ENCODE assay signal across 23 cellular contexts in genomic region chr6:137405806-137406205, GRCh38.
"Had no signal": no experiment of that assay in that cellular context is flagged by ENCODE, and none has a peak within 500 bp of the region (broad histone marks: within the 10 kb centered on the region; RNA-seq: fewer than 3 reads in every experiment).

No MANE protein-coding gene starts in this region.

- H3K36me3 Mint-ChIP-seq: activated CD4-positive, alpha-beta memory T cell treated with anti-CD3 and anti-CD28 coated beads for 36 hours; activated naive CD8-positive, alpha-beta T cell treated with anti-CD3 and anti-CD28 coated beads, Interleukin-2, amount 10 ng/mL, durations not matched to agents 7 days and 5 days; mesothelial cell of epicardium; WTC11 had no signal

- H3K9me3 ChIP-seq: breast epithelium, left lung, pancreas, psoas muscle, right atrium auricular region, thoracic aorta, upper lobe of left lung had no signal

- DNase-seq: activated CD4-positive, alpha-beta memory T cell treated with anti-CD3 and anti-CD28 coated beads for 36 hours; activated CD4-positive, alpha-beta T cell treated with anti-CD3 and anti-CD28 coated beads for 4 hours; activated naive CD4-positive, alpha-beta T cell treated with Interleukin-2 at 50 U/mL for 16 hours; activated naive CD8-positive, alpha-beta T cell treated with anti-CD3 and anti-CD28 coated beads, Interleukin-2, amount 10 ng/mL, durations not matched to agents 7 days and 5 days; activated T-cell treated with anti-CD3 and anti-CD28 coated beads, Interleukin-2, amount 50 U/mL, for 48 hours; amniotic stem cell; effector memory CD4-positive, alpha-beta T cell; foreskin melanocyte; kidney glomerular epithelial cell; left lung; nephron progenitor cell; pancreas; psoas muscle; stimulated activated CD4-positive, alpha-beta T cell treated with anti-CD3 and anti-CD28 coated beads, Interleukin-4, amount 100 ng/mL, for 24 hours; stimulated activated naive CD4-positive, alpha-beta T cell treated with Interleukin-2 at 50 U/mL for 16 hours; upper lobe of left lung had no signal

- H3K4me3 Mint-ChIP-seq: activated CD4-positive, alpha-beta memory T cell treated with anti-CD3 and anti-CD28 coated beads for 36 hours; activated naive CD8-positive, alpha-beta T cell treated with anti-CD3 and anti-CD28 coated beads, Interleukin-2, amount 10 ng/mL, durations not matched to agents 7 days and 5 days; central memory CD8-positive, alpha-beta T cell; mesothelial cell of epicardium; nephron progenitor cell; WTC11 had no signal

- H3K27ac Mint-ChIP-seq: activated CD4-positive, alpha-beta memory T cell treated with anti-CD3 and anti-CD28 coated beads for 36 hours; activated naive CD8-positive, alpha-beta T cell treated with anti-CD3 and anti-CD28 coated beads, Interleukin-2, amount 10 ng/mL, durations not matched to agents 7 days and 5 days; mesothelial cell of epicardium; nephron progenitor cell; WTC11 had no signal

- H3K27ac ChIP-seq: breast epithelium, left lung, pancreas, psoas muscle, right atrium auricular region, thoracic aorta, upper lobe of left lung had no signal

- H3K36me3 ChIP-seq: breast epithelium, left lung, pancreas, right atrium auricular region, thoracic aorta, upper lobe of left lung had no signal

- ATAC-seq: left lung, pancreas, psoas muscle, WTC11 had no signal

- H3K27me3 ChIP-seq: breast epithelium, left lung, pancreas, right atrium auricular region, upper lobe of left lung had no signal

- H3K4me1 ChIP-seq: breast epithelium, left lung, pancreas, psoas muscle, right atrium auricular region, upper lobe of left lung had no signal

- H3K4me3 ChIP-seq: breast epithelium, left lung, lung, pancreas, psoas muscle, right atrium auricular region, thoracic aorta, upper lobe of left lung had no signal

- H3K27me3 Mint-ChIP-seq: activated CD4-positive, alpha-beta memory T cell treated with anti-CD3 and anti-CD28 coated beads for 36 hours; central memory CD8-positive, alpha-beta T cell had no signal
